In genomic region chr3:42556089-42556632, GRCh38 we compare ENCODE assay signal across 11 cellular contexts.
DNase-seq lines count a peak whose midpoint lies in the region; ATAC-seq lines count a peak whose summit lies in the region.
"Had no signal": no experiment of that assay in that cellular context is flagged by ENCODE, and none has a peak within 500 bp of the region (broad histone marks: within the 10 kb centered on the region; RNA-seq: fewer than 3 reads in every experiment).

No MANE protein-coding gene starts in this region.

- peak; percentile 40 for DNase-seq in stimulated activated CD4-positive, alpha-beta T cell treated with anti-CD3 and anti-CD28 coated beads, Interleukin-1b, Interleukin-23, amount 100 ng/mL, for 48 hours
- no peak for DNase-seq in stimulated activated CD4-positive, alpha-beta T cell treated with anti-CD3 and anti-CD28 coated beads, Interleukin-4, amount 100 ng/mL, for 1 hour
- DNase-seq in MV-4-11 (lab: John Stamatoyannopoulos, UW) (peak; percentile 18), iPS-NIHi11 (ENCODE audit: low spot score) (no peak), DMS 273 treated with DMSO at 0.1 percent for 48 hours (lab: John Stamatoyannopoulos, UW) (no peak), globus pallidus (ENCODE audit: low spot score) (no peak)
- DNase-seq in activated naive CD8-positive, alpha-beta T cell treated with anti-CD3 and anti-CD28 coated beads, Interleukin-2, amount 50 U/mL, for 24 hours, result no peak
- DNase-seq: glutamatergic neuron, pancreas, stomach had no signal

- peak; percentile 95 for ATAC-seq in activated naive CD8-positive, alpha-beta T cell treated with anti-CD3 and anti-CD28 coated beads, Interleukin-2, amount 50 U/mL, for 24 hours
- ATAC-seq in HG03039 (IDR thresholded peaks at IDR 0.05; ENCODE audit: unreplicated experiment), result no peak
- ATAC-seq: pancreas had no signal

- H3K9me3 Mint-ChIP-seq in activated naive CD8-positive, alpha-beta T cell treated with anti-CD3 and anti-CD28 coated beads, Interleukin-2, amount 50 U/mL, for 24 hours, result no peaks in the 10 kb centered on the region

- H3K36me3 Mint-ChIP-seq in activated naive CD8-positive, alpha-beta T cell treated with anti-CD3 and anti-CD28 coated beads, Interleukin-2, amount 50 U/mL, for 24 hours (ENCODE audit: low read depth), result peaks cover 55% of the 10 kb centered on the region

- H3K27me3 Mint-ChIP-seq in activated naive CD8-positive, alpha-beta T cell treated with anti-CD3 and anti-CD28 coated beads, Interleukin-2, amount 50 U/mL, for 24 hours, result no peaks in the 10 kb centered on the region

- no peak overlapping the region for H3K27ac Mint-ChIP-seq in activated naive CD8-positive, alpha-beta T cell treated with anti-CD3 and anti-CD28 coated beads, Interleukin-2, amount 50 U/mL, for 24 hours

- no peak overlapping the region for H3K4me3 Mint-ChIP-seq in activated naive CD8-positive, alpha-beta T cell treated with anti-CD3 and anti-CD28 coated beads, Interleukin-2, amount 50 U/mL, for 24 hours

- peaks cover 16% of the 10 kb centered on the region for H3K4me1 Mint-ChIP-seq in activated naive CD8-positive, alpha-beta T cell treated with anti-CD3 and anti-CD28 coated beads, Interleukin-2, amount 50 U/mL, for 24 hours

Comparison
In these comparisons a context has a peak if more than half of its experiments do, and no peak if none do; other contexts are left out.
1. DNase-seq: peak in stimulated activated CD4-positive, alpha-beta T cell treated with anti-CD3 and anti-CD28 coated beads, Interleukin-1b, Interleukin-23, amount 100 ng/mL, for 48 hours (single experiment) and MV-4-11 (single experiment); none in stimulated activated CD4-positive, alpha-beta T cell treated with anti-CD3 and anti-CD28 coated beads, Interleukin-4, amount 100 ng/mL, for 1 hour (single experiment), activated naive CD8-positive, alpha-beta T cell treated with anti-CD3 and anti-CD28 coated beads, Interleukin-2, amount 50 U/mL, for 24 hours (single experiment), iPS-NIHi11 (single experiment), DMS 273 treated with DMSO at 0.1 percent for 48 hours (single experiment) and globus pallidus (single experiment).